ENCODE assay signal across 19 cellular contexts in the genomic region with DNA sequence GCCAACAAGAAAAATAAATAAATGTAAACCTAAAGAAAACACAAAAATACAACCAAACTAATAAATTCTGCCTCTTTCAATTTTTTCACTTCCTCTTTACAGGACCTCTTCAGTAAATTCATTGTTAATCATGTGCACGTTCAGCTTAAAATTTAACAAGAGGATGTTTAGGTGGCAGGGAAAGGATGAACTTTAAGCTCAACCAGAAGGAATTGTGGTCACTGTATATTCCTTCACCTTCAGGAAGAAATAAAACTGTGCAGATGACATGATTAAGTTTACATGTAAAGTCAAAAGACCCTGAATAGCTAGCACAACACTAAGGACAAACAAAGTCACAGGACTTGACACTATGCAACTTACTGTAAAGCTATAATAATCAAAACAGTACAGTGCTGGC. TPM values are rescaled to one million over a fixed set of nuclear protein-coding genes. Genes with fewer than 3 reads are reported as not detected.
DNase-seq lines count a peak whose midpoint lies in the region; ATAC-seq and TF ChIP-seq lines count a peak whose summit lies in the region.
"Had no signal": no experiment of that assay in that cellular context is flagged by ENCODE, and none has a peak within 500 bp of the region (broad histone marks: within the 10 kb centered on the region; RNA-seq: fewer than 3 reads in every experiment).

No MANE protein-coding gene starts in this region.

- H3K4me1 ChIP-seq in breast epithelium: no peaks in the 10 kb centered on the region

- H3K9me3 Mint-ChIP-seq in activated naive CD8-positive, alpha-beta T cell (ENCODE audit: low read depth): no peaks in the 10 kb centered on the region
- no peaks in the 10 kb centered on the region for H3K9me3 Mint-ChIP-seq in activated naive CD8-positive, alpha-beta T cell treated with anti-CD3 and anti-CD28 coated beads, Interleukin-2, amount 50 U/mL, for 24 hours
- H3K9me3 Mint-ChIP-seq in central memory CD8-positive, alpha-beta T cell: no peaks in the 10 kb centered on the region
- H3K9me3 Mint-ChIP-seq: dendritic cell treated with granulocyte-macrophage colony-stimulating factor and Interleukin-4, amounts not matched to agents 40 ng/mL and 50 ng/mL, for 4 days; H9; T-cell had no signal

- H3K4me3 ChIP-seq in breast epithelium: no peak overlapping the region

- H3K36me3 ChIP-seq in breast epithelium: peaks cover 6% of the 10 kb centered on the region

- no peak overlapping the region for H3K4me3 Mint-ChIP-seq in activated naive CD8-positive, alpha-beta T cell
- H3K4me3 Mint-ChIP-seq in activated naive CD8-positive, alpha-beta T cell treated with anti-CD3 and anti-CD28 coated beads, Interleukin-2, amount 50 U/mL, for 24 hours: no peak overlapping the region
- no peak overlapping the region for H3K4me3 Mint-ChIP-seq in central memory CD8-positive, alpha-beta T cell
- H3K4me3 Mint-ChIP-seq: dendritic cell treated with granulocyte-macrophage colony-stimulating factor and Interleukin-4, amounts not matched to agents 40 ng/mL and 50 ng/mL, for 4 days; H9; T-cell had no signal

- no peaks in the 10 kb centered on the region for H3K27me3 Mint-ChIP-seq in activated naive CD8-positive, alpha-beta T cell
- no peaks in the 10 kb centered on the region for H3K27me3 Mint-ChIP-seq in activated naive CD8-positive, alpha-beta T cell treated with anti-CD3 and anti-CD28 coated beads, Interleukin-2, amount 50 U/mL, for 24 hours
- H3K27me3 Mint-ChIP-seq in central memory CD8-positive, alpha-beta T cell: no peaks in the 10 kb centered on the region
- H3K27me3 Mint-ChIP-seq: dendritic cell treated with granulocyte-macrophage colony-stimulating factor and Interleukin-4, amounts not matched to agents 40 ng/mL and 50 ng/mL, for 4 days; T-cell had no signal

- ATAC-seq in activated naive CD8-positive, alpha-beta T cell treated with anti-CD3 and anti-CD28 coated beads, Interleukin-2, amount 50 U/mL, for 24 hours: no peak
- ATAC-seq in GM21737 (IDR thresholded peaks at IDR 0.05; ENCODE audit: unreplicated experiment): peak; percentile 60
- no peak for ATAC-seq in central memory CD8-positive, alpha-beta T cell (replicated peaks; ENCODE audit: extremely low read depth, poor library complexity, severe bottlenecking)
- ATAC-seq: left lobe of liver, T-cell had no signal

- intact Hi-C loops in breast epithelium (cut with DNase I; ENCODE audit: low total_unique reads): no loop called here

- TF ChIP-seq CTCF in breast epithelium (IDR thresholded peaks at IDR 0.05): no peak

- peak overlapping the region; percentile 12 for H3K27ac Mint-ChIP-seq in activated naive CD8-positive, alpha-beta T cell
- no peak overlapping the region for H3K27ac Mint-ChIP-seq in activated naive CD8-positive, alpha-beta T cell treated with anti-CD3 and anti-CD28 coated beads, Interleukin-2, amount 50 U/mL, for 24 hours
- H3K27ac Mint-ChIP-seq in central memory CD8-positive, alpha-beta T cell (ENCODE audit: low read depth): peak overlapping the region; percentile 32
- H3K27ac Mint-ChIP-seq: dendritic cell treated with granulocyte-macrophage colony-stimulating factor and Interleukin-4, amounts not matched to agents 40 ng/mL and 50 ng/mL, for 4 days had no signal

- no peak for DNase-seq in activated naive CD8-positive, alpha-beta T cell treated with anti-CD3 and anti-CD28 coated beads, Interleukin-2, amount 50 U/mL, for 24 hours
- DNase-seq in central memory CD8-positive, alpha-beta T cell (ENCODE audit: low spot score in 2 of 2): no peak
- DNase-seq in renal cortical epithelial cell (ENCODE audit: low read depth) (peak; percentile 22), NCI-H1436 treated with DMSO at 0.1 percent for 48 hours (lab: John Stamatoyannopoulos, UW) (no peak), breast epithelium (ENCODE audit: low spot score in 2 of 2) (no peak), kidney glomerular epithelial cell (lab: John Stamatoyannopoulos, UW) (no peak)
- DNase-seq: H9; KG1; NCI-H2171; posterior cingulate gyrus; small intestine; stimulated activated CD4-positive, alpha-beta T cell treated with anti-CD3 and anti-CD28 coated beads, Interleukin-4, amount 100 ng/mL, for 24 hours; T-cell; WERI-Rb-1 had no signal

- no peaks in the 10 kb centered on the region for H3K9me3 ChIP-seq in breast epithelium

- TF ChIP-seq POLR2A in breast epithelium (IDR thresholded peaks at IDR 0.05): no peak

- H3K4me1 Mint-ChIP-seq in activated naive CD8-positive, alpha-beta T cell (ENCODE audit: low read depth): peaks cover 1% of the 10 kb centered on the region
- H3K4me1 Mint-ChIP-seq in activated naive CD8-positive, alpha-beta T cell treated with anti-CD3 and anti-CD28 coated beads, Interleukin-2, amount 50 U/mL, for 24 hours: peaks cover 3% of the 10 kb centered on the region
- H3K4me1 Mint-ChIP-seq in central memory CD8-positive, alpha-beta T cell: no peaks in the 10 kb centered on the region
- H3K4me1 Mint-ChIP-seq: H9 had no signal

- no peak overlapping the region for H3K27ac ChIP-seq in breast epithelium
- H3K27ac ChIP-seq: epithelial cell of prostate, WERI-Rb-1 had no signal

- no peaks in the 10 kb centered on the region for H3K27me3 ChIP-seq in breast epithelium

- H3K36me3 Mint-ChIP-seq in activated naive CD8-positive, alpha-beta T cell: peaks cover 2% of the 10 kb centered on the region
- H3K36me3 Mint-ChIP-seq in activated naive CD8-positive, alpha-beta T cell treated with anti-CD3 and anti-CD28 coated beads, Interleukin-2, amount 50 U/mL, for 24 hours (ENCODE audit: low read depth): peaks cover 61% of the 10 kb centered on the region
- peaks cover 68% of the 10 kb centered on the region for H3K36me3 Mint-ChIP-seq in central memory CD8-positive, alpha-beta T cell (ENCODE audit: insufficient read depth)

RNA-seq across cellular contexts. Expression of a gene that starts 33.0 kb away (rescaled TPM):
- total RNA-seq in renal cortical epithelial cell (133 and 137 TPM in 2 replicates), breast epithelium (100 to 1,000 TPM; 104 to 115 (median 108) TPM)
